1 cellular context compared by ENCODE assay signal in genomic region chr1:40257688-40258444, GRCh38.
A peak's percentile ranks its signal among the peaks of the same experiment; 100 is the strongest.
TF ChIP-seq lines count a peak whose summit lies in the region.

Gene ZMPSTE24 (plus strand): TSS chr1:40258236. CDS start chr1:40258272, 36 bp downstream.

TF ChIP-seq in K562, 482 proteins besides CTCF, POLR2A, EP300 and RAD21 (continued from another document and continues in another):
- TF ChIP-seq, protein P1, sequence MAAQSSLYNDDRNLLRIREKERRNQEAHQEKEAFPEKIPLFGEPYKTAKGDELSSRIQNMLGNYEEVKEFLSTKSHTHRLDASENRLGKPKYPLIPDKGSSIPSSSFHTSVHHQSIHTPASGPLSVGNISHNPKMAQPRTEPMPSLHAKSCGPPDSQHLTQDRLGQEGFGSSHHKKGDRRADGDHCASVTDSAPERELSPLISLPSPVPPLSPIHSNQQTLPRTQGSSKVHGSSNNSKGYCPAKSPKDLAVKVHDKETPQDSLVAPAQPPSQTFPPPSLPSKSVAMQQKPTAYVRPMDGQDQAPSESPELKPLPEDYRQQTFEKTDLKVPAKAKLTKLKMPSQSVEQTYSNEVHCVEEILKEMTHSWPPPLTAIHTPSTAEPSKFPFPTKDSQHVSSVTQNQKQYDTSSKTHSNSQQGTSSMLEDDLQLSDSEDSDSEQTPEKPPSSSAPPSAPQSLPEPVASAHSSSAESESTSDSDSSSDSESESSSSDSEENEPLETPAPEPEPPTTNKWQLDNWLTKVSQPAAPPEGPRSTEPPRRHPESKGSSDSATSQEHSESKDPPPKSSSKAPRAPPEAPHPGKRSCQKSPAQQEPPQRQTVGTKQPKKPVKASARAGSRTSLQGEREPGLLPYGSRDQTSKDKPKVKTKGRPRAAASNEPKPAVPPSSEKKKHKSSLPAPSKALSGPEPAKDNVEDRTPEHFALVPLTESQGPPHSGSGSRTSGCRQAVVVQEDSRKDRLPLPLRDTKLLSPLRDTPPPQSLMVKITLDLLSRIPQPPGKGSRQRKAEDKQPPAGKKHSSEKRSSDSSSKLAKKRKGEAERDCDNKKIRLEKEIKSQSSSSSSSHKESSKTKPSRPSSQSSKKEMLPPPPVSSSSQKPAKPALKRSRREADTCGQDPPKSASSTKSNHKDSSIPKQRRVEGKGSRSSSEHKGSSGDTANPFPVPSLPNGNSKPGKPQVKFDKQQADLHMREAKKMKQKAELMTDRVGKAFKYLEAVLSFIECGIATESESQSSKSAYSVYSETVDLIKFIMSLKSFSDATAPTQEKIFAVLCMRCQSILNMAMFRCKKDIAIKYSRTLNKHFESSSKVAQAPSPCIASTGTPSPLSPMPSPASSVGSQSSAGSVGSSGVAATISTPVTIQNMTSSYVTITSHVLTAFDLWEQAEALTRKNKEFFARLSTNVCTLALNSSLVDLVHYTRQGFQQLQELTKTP (IDR thresholded peaks at IDR 0.05; ENCODE audit: low read depth in 1 of 2, partially characterized antibody in 2 of 2): peak in 1 of 2 experiments; percentile 93
- peak; percentile 91 for TF ChIP-seq GTF2E2 (tag; IDR thresholded peaks at IDR 0.05)
- TF ChIP-seq LARP7 (IDR thresholded peaks at IDR 0.05): peak; percentile 74; the same call in 1 of the 2 replicates
- 0 out of 2 replicates have a peak, but pooled peaks have one; percentile 26 for TF ChIP-seq ZNF175 (CRISPR knock-in tag; IDR thresholded peaks at IDR 0.05; ENCODE audit: low read depth)
- TF ChIP-seq HOMEZ (CRISPR knock-in tag; IDR thresholded peaks at IDR 0.05): peak; percentile 71; the same call in 1 of the 2 replicates
- TF ChIP-seq TEAD1 (CRISPR knock-in tag; IDR thresholded peaks at IDR 0.05): peak; percentile 20 to 92; a peak in 2 of 4 replicates
- no peak for TF ChIP-seq ZNF75A (CRISPR knock-in tag; IDR thresholded peaks at IDR 0.05)
- TF ChIP-seq E4F1 (CRISPR knock-in tag; IDR thresholded peaks at IDR 0.05; ENCODE audit: borderline replicate concordance): no peak
- TF ChIP-seq SP1 (CRISPR knock-in tag; IDR thresholded peaks at IDR 0.05): peak; percentile 99
- peak; percentile 100 for TF ChIP-seq NCOA1 (IDR thresholded peaks at IDR 0.05; ENCODE audit: low read depth)
- no peak for TF ChIP-seq CAMTA2 (CRISPR knock-in tag; conservative IDR thresholded peaks at IDR 0.05)
- TF ChIP-seq, protein P2, sequence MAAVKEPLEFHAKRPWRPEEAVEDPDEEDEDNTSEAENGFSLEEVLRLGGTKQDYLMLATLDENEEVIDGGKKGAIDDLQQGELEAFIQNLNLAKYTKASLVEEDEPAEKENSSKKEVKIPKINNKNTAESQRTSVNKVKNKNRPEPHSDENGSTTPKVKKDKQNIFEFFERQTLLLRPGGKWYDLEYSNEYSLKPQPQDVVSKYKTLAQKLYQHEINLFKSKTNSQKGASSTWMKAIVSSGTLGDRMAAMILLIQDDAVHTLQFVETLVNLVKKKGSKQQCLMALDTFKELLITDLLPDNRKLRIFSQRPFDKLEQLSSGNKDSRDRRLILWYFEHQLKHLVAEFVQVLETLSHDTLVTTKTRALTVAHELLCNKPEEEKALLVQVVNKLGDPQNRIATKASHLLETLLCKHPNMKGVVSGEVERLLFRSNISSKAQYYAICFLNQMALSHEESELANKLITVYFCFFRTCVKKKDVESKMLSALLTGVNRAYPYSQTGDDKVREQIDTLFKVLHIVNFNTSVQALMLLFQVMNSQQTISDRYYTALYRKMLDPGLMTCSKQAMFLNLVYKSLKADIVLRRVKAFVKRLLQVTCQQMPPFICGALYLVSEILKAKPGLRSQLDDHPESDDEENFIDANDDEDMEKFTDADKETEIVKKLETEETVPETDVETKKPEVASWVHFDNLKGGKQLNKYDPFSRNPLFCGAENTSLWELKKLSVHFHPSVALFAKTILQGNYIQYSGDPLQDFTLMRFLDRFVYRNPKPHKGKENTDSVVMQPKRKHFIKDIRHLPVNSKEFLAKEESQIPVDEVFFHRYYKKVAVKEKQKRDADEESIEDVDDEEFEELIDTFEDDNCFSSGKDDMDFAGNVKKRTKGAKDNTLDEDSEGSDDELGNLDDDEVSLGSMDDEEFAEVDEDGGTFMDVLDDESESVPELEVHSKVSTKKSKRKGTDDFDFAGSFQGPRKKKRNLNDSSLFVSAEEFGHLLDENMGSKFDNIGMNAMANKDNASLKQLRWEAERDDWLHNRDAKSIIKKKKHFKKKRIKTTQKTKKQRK (IDR thresholded peaks at IDR 0.05; ENCODE audit: borderline replicate concordance, low read depth, low read length): 0 out of 2 replicates have a peak, but pooled peaks have one; percentile 10
- peak; percentile 89 for TF ChIP-seq KLF6 (CRISPR knock-in tag; IDR thresholded peaks at IDR 0.05; ENCODE audit: borderline replicate concordance)
- TF ChIP-seq TRIM25 (IDR thresholded peaks at IDR 0.05; ENCODE audit: borderline replicate concordance): peak; percentile 24; the same call in 1 of the 2 replicates
- no peak for TF ChIP-seq ZNF778 (CRISPR knock-in tag; IDR thresholded peaks at IDR 0.05)
- no peak for TF ChIP-seq GABPB2 (CRISPR knock-in tag; conservative IDR thresholded peaks at IDR 0.05)
- peak; percentile 100 for TF ChIP-seq ZEB2 (IDR thresholded peaks at IDR 0.05)
- peak; percentile 22; the same call in 1 of the 2 replicates for TF ChIP-seq ZNF764 (CRISPR knock-in tag; IDR thresholded peaks at IDR 0.05; ENCODE audit: low read depth)
- TF ChIP-seq ZNF589 (CRISPR knock-in tag; IDR thresholded peaks at IDR 0.05; ENCODE audit: low read depth): peak; percentile 56; the same call in 1 of the 2 replicates
- peak; percentile 72 for TF ChIP-seq CCNT2 (IDR thresholded peaks at IDR 0.05; ENCODE audit: borderline replicate concordance, extremely low read depth, insufficient read length, low read depth, low read length)
- peak; percentile 88 for TF ChIP-seq ZNF24 (IDR thresholded peaks at IDR 0.05)
- TF ChIP-seq GABPA (tag; conservative IDR thresholded peaks at IDR 0.05; ENCODE audit: low read depth): peak; percentile 100
- TF ChIP-seq ETV5 (CRISPR knock-in tag; IDR thresholded peaks at IDR 0.05; ENCODE audit: low read depth): peak; percentile 93
- TF ChIP-seq TARDBP (IDR thresholded peaks at IDR 0.05): peak; percentile 92
- TF ChIP-seq, protein P3, sequence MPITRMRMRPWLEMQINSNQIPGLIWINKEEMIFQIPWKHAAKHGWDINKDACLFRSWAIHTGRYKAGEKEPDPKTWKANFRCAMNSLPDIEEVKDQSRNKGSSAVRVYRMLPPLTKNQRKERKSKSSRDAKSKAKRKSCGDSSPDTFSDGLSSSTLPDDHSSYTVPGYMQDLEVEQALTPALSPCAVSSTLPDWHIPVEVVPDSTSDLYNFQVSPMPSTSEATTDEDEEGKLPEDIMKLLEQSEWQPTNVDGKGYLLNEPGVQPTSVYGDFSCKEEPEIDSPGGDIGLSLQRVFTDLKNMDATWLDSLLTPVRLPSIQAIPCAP (CRISPR knock-in tag; IDR thresholded peaks at IDR 0.05; ENCODE audit: borderline replicate concordance): peak; percentile 78; the same call in 1 of the 2 replicates
- TF ChIP-seq, protein P4, sequence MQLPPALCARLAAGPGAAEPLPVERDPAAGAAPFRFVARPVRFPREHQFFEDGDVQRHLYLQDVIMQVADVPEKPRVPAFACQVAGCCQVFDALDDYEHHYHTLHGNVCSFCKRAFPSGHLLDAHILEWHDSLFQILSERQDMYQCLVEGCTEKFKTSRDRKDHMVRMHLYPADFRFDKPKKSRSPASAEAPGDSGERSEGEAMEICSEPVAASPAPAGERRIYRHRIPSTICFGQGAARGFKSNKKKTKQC (CRISPR knock-in tag; IDR thresholded peaks at IDR 0.05): peak; percentile 65; the same call in 1 of the 2 replicates
- TF ChIP-seq JUN (IDR thresholded peaks at IDR 0.05; ENCODE audit: borderline replicate concordance, low read depth, low read length): peak; percentile 53; the same call in 1 of the 2 replicates
- TF ChIP-seq JUN (CRISPR knock-in tag; IDR thresholded peaks at IDR 0.05; ENCODE audit: borderline replicate concordance): peak; percentile 96; the same call in 1 of the 2 replicates
- peak; percentile 85 for TF ChIP-seq ZC3H8 (IDR thresholded peaks at IDR 0.05)
- peak; percentile 91 for TF ChIP-seq ATF7 (IDR thresholded peaks at IDR 0.05)
- TF ChIP-seq RCOR1 (IDR thresholded peaks at IDR 0.05; ENCODE audit: borderline replicate concordance in 1 of 2, low read depth in 2 of 2, low read length in 2 of 2): peak; percentile 10 to 80; a peak in 2 of 4 replicates
- peak; percentile 54; the same call in 1 of the 2 replicates for TF ChIP-seq MTA1 (IDR thresholded peaks at IDR 0.05; ENCODE audit: borderline replicate concordance)
- TF ChIP-seq NR1H2 (CRISPR knock-in tag; IDR thresholded peaks at IDR 0.05): peak; percentile 59; the same call in 1 of the 2 replicates
- TF ChIP-seq NBN (IDR thresholded peaks at IDR 0.05; ENCODE audit: low read depth): peak; percentile 98
- peak; percentile 88 for TF ChIP-seq POLR2G (IDR thresholded peaks at IDR 0.05; ENCODE audit: low read depth, low read length)
- 0 out of 2 replicates have a peak, but pooled peaks have one; percentile 45 for TF ChIP-seq MTA2 (IDR thresholded peaks at IDR 0.05; ENCODE audit: low read depth)
- no peak for TF ChIP-seq ZSCAN32 (CRISPR knock-in tag; IDR thresholded peaks at IDR 0.05)
- TF ChIP-seq, protein P5, sequence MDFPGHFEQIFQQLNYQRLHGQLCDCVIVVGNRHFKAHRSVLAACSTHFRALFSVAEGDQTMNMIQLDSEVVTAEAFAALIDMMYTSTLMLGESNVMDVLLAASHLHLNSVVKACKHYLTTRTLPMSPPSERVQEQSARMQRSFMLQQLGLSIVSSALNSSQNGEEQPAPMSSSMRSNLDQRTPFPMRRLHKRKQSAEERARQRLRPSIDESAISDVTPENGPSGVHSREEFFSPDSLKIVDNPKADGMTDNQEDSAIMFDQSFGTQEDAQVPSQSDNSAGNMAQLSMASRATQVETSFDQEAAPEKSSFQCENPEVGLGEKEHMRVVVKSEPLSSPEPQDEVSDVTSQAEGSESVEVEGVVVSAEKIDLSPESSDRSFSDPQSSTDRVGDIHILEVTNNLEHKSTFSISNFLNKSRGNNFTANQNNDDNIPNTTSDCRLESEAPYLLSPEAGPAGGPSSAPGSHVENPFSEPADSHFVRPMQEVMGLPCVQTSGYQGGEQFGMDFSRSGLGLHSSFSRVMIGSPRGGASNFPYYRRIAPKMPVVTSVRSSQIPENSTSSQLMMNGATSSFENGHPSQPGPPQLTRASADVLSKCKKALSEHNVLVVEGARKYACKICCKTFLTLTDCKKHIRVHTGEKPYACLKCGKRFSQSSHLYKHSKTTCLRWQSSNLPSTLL (IDR thresholded peaks at IDR 0.05): no peak
- TF ChIP-seq ZFP1 (CRISPR knock-in tag; IDR thresholded peaks at IDR 0.05): 0 out of 2 replicates have a peak, but pooled peaks have one; percentile 19
- TF ChIP-seq PPARD (CRISPR knock-in tag; IDR thresholded peaks at IDR 0.05): no peak
- peak; percentile 81 for TF ChIP-seq CBFB (CRISPR knock-in tag; IDR thresholded peaks at IDR 0.05)
- 0 out of 2 replicates have a peak, but pooled peaks have one; percentile 35 for TF ChIP-seq NFXL1 (CRISPR knock-in tag; IDR thresholded peaks at IDR 0.05)
- TF ChIP-seq ZBTB17 (CRISPR knock-in tag; IDR thresholded peaks at IDR 0.05): 0 out of 2 replicates have a peak, but pooled peaks have one; percentile 13
- TF ChIP-seq MIER1 (IDR thresholded peaks at IDR 0.05; ENCODE audit: low read depth): peak; percentile 77; the same call in 1 of the 2 replicates
- peak; percentile 72; the same call in 1 of the 2 replicates for TF ChIP-seq NFATC3 (IDR thresholded peaks at IDR 0.05)
- TF ChIP-seq ZNF143 (CRISPR knock-in tag; IDR thresholded peaks at IDR 0.05): peak; percentile 56; the same call in 1 of the 2 replicates
- no peak for TF ChIP-seq XRCC4 (IDR thresholded peaks at IDR 0.05; ENCODE audit: extremely low read depth, insufficient read depth, insufficient read length)
- TF ChIP-seq ARID1B (IDR thresholded peaks at IDR 0.05): peak; percentile 61; the same call in 1 of the 2 replicates
